Comparison of ENCODE assay signal across 9 cellular contexts in the genomic region with DNA sequence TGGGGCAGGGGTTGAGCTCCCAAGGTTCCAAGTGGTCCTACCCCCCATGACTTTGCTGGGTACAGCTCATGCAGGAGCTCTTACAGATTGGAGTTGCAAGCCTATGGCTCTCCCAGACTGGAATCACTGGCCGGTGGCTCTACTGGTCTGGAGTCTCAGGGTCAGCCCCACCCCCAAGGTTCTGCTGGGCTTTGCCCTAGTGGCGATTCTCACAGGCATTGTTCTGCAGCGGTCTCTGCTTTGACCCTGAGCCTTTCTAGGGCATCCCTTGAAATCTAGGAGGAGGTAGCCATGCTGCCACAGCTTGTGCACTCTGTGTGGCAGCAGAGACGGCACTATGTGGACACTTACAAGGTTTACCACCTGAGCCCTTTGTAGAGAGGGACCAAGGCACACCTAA.
"Had no signal": no experiment of that assay in that cellular context is flagged by ENCODE, and none has a peak within 500 bp of the region (broad histone marks: within the 10 kb centered on the region; RNA-seq: fewer than 3 reads in every experiment).

No MANE protein-coding gene starts in this region.

- ATAC-seq: GM23338, HCT116, K562 had no signal

- H3K4me2 ChIP-seq: GM23338 had no signal

- H3K9me3 ChIP-seq: HAP-1 had no signal

- H3K4me1 ChIP-seq: HAP-1 had no signal

- FAIRE-seq: K562 had no signal

- H3K27ac Mint-ChIP-seq: GM23338, HFFc6 had no signal

- H2AFZ ChIP-seq: GM23338 had no signal

- H3K9me3 Mint-ChIP-seq: GM23338, HFFc6 had no signal

- H3K4me3 Mint-ChIP-seq: GM23338, HFFc6 had no signal

- H3K36me3 ChIP-seq: HAP-1 had no signal

- H3K4me3 ChIP-seq: GM23338, HAP-1, K562 had no signal

- DNase-seq: H7, HFFc6, IMR-90, KG1 had no signal

- H3K27ac ChIP-seq: HL-60 had no signal
